In the genomic region with DNA sequence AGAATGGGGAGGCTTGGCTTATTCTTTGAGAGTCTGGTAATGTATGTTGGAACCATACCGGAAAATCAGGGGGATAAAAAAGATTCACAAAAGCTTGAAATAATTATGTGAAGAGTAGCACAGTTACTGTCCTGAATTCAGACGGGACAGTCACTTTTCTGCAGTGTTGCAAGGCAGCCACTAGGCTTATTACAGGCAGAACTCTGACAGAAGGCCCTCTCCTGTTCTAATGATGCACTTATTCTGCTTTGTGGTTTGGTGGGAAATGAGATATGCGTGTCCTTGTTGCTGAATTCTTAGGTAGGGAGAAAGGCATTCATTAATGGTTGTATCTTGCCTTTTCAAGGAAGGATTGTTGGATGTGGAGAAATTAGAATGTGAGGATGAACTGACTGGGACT, we compare ENCODE assay signal across 9 cellular contexts. TPM values are rescaled to one million over a fixed set of nuclear protein-coding genes. Genes with fewer than 3 reads are reported as not detected.
A peak's percentile ranks its signal among the peaks of the same experiment; 100 is the strongest.
DNase-seq lines count a peak whose midpoint lies in the region; FAIRE-seq and TF ChIP-seq lines count a peak whose summit lies in the region.
"Had no signal": no experiment of that assay in that cellular context is flagged by ENCODE, and none has a peak within 500 bp of the region (broad histone marks: within the 10 kb centered on the region; RNA-seq: fewer than 3 reads in every experiment).

No MANE protein-coding gene starts in this region.

- H3K27ac ChIP-seq in esophagus squamous epithelium, result no peak overlapping the region
- H3K27ac ChIP-seq: parathyroid adenoma had no signal

- no peaks in the 10 kb centered on the region for H3K36me3 ChIP-seq in H7 (replicated peaks; ENCODE audit: control insufficient read depth, insufficient read depth, low read length)
- no peaks in the 10 kb centered on the region for H3K36me3 ChIP-seq in esophagus squamous epithelium

- H3K9me3 ChIP-seq in esophagus squamous epithelium, result no peaks in the 10 kb centered on the region

- WGBS in esophagus squamous epithelium, 2 donors, result 68 to 73% methylated on average over 3 of the region's 3 CpGs

- H3K27me3 ChIP-seq in H7 (ENCODE audit: control insufficient read depth, insufficient read depth, low read length) (no peaks in the 10 kb centered on the region), esophagus squamous epithelium (no peaks in the 10 kb centered on the region)

- H3K4me3 ChIP-seq in H7 (ENCODE audit: insufficient read depth, low read depth, low read length) (no peak overlapping the region), esophagus squamous epithelium (no peak overlapping the region)

- intact Hi-C loops in esophagus squamous epithelium (cut with DNase I), result no loop called here

- DNase-seq in GM12892 (ENCODE audit: insufficient read length), result no peak
- DNase-seq in H7, result peak; percentile 26
- peak; percentile 42 for DNase-seq in NAMALWA (ENCODE audit: low spot score)
- peak; percentile 37 for DNase-seq in hepatic stellate cell (ENCODE audit: low spot score)
- DNase-seq in NOMO-1 treated with DMSO at 0.1 percent for 48 hours (lab: John Stamatoyannopoulos, UW; ENCODE audit: unreplicated experiment), result no peak
- DNase-seq in esophagus squamous epithelium (lab: John Stamatoyannopoulos, UW), result no peak
- DNase-seq in NCI-H510A treated with DMSO at 0.1 percent for 48 hours (lab: John Stamatoyannopoulos, UW), result no peak
- DNase-seq in NCI-H2107 (lab: John Stamatoyannopoulos, UW), result no peak

- TF ChIP-seq CTCF in esophagus squamous epithelium (IDR thresholded peaks at IDR 0.05), result peak in 2 of 6 experiments; percentile 24 to 33

- FAIRE-seq in GM12892 (lab: Jason Lieb, UNC), result peak; percentile 67

- TF ChIP-seq POLR2A in GM12892 (IDR thresholded peaks at IDR 0.05; ENCODE audit: low read depth, low read length), result no peak
- TF ChIP-seq POLR2A in esophagus squamous epithelium (IDR thresholded peaks at IDR 0.05), result no peak

- H3K4me1 ChIP-seq in esophagus squamous epithelium, result no peaks in the 10 kb centered on the region
- H3K4me1 ChIP-seq: parathyroid adenoma had no signal

RNA-seq across cellular contexts. Expression of a gene that starts 37.2 kb away (rescaled TPM):
- 0.91 TPM for polyA plus RNA-seq in GM12892 (2012; ENCODE audit: missing spikeins)
- total RNA-seq in H7 (2014; rRNA removed; shearing (Covaris generic)), result 3.3 and 5.1 TPM in 2 replicates
- 1 to 10 TPM; 1.4 to 7.4 (median 3.6) TPM for total RNA-seq in esophagus squamous epithelium

Comparison
In these comparisons a context has a peak if more than half of its experiments do, and no peak if none do; other contexts are left out.
1. DNase-seq: peak in H7 (single experiment), NAMALWA (single experiment) and hepatic stellate cell (single experiment); none in GM12892 (single experiment), NOMO-1 treated with DMSO at 0.1 percent for 48 hours (single experiment), esophagus squamous epithelium (single experiment), NCI-H510A treated with DMSO at 0.1 percent for 48 hours (single experiment) and NCI-H2107 (single experiment).